In the genomic region with DNA sequence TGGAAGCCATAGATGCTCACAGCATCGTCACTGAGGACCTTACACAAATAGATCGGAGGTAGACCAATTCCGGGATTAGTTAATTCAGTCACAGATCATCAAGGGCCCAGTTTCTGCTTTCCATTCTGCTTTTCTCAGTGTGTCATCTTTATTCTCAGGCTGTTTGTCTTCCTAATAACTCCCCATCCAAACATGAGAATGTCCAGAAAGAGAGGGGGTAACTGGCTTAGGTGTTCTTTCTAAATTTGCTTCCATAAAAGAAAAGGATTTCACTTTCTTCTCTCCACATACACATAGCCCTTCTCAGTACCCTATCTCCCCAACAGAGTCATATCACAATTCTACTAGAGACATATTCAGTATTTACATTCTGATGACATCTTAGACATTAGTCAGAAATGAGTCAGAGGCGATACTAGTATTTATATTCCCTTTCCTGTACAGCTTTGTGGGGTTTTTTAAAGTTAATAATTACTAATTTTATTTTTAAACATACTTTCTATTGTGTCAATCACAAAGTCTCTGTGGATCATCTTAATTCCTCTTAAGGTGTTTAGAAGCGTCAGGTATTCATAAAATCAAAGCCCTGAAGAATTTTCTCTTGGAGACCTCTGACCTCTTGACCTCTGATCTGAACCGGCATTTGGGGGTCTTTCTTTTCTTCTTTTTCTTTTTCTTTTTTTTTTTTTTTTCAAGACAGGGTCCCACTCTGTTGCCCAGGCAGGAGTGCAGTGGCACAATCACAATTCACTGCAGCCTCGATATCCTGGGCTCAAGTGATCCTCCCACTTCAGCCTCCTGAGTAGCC, we compare ENCODE assay signal across 8 cellular contexts. TPM values are rescaled to one million over a fixed set of nuclear protein-coding genes. Genes with fewer than 3 reads are reported as not detected.
DNase-seq lines count a peak whose midpoint lies in the region; ATAC-seq and TF ChIP-seq lines count a peak whose summit lies in the region.

No MANE protein-coding gene starts in this region.

- H3K4me3 Mint-ChIP-seq in activated CD4-positive, alpha-beta T cell treated with anti-CD3 and anti-CD28 coated beads, Interleukin-2, amount 10 ng/mL, durations not matched to agents 24 days and 14 days = no peak overlapping the region
- H3K4me3 Mint-ChIP-seq in stimulated activated naive B cell treated with anti-CD40 and anti-IgM and Interleukin-4, amounts not matched to agents 10 μg/mL and 1 μg/mL and 100 μg/mL, for 72 hours = peak overlapping the region; percentile 27 to 75
- no peak overlapping the region for H3K4me3 Mint-ChIP-seq in effector memory CD8-positive, alpha-beta T cell

- H3K9me3 Mint-ChIP-seq in activated CD4-positive, alpha-beta T cell treated with anti-CD3 and anti-CD28 coated beads, Interleukin-2, amount 10 ng/mL, durations not matched to agents 24 days and 14 days = no peaks in the 10 kb centered on the region
- no peaks in the 10 kb centered on the region for H3K9me3 Mint-ChIP-seq in stimulated activated naive B cell treated with anti-CD40 and anti-IgM and Interleukin-4, amounts not matched to agents 10 μg/mL and 1 μg/mL and 100 μg/mL, for 72 hours
- no peaks in the 10 kb centered on the region for H3K9me3 Mint-ChIP-seq in effector memory CD8-positive, alpha-beta T cell

- H3K27me3 ChIP-seq in sigmoid colon = no peaks in the 10 kb centered on the region
- no peaks in the 10 kb centered on the region for H3K27me3 ChIP-seq in right atrium auricular region

- no peak overlapping the region for H3K27ac Mint-ChIP-seq in activated CD4-positive, alpha-beta T cell treated with anti-CD3 and anti-CD28 coated beads, Interleukin-2, amount 10 ng/mL, durations not matched to agents 24 days and 14 days
- peak overlapping the region; percentile 88 for H3K27ac Mint-ChIP-seq in stimulated activated naive B cell treated with anti-CD40 and anti-IgM and Interleukin-4, amounts not matched to agents 10 μg/mL and 1 μg/mL and 100 μg/mL, for 72 hours
- no peak overlapping the region for H3K27ac Mint-ChIP-seq in effector memory CD8-positive, alpha-beta T cell

- peak; percentile 6 for DNase-seq in activated CD4-positive, alpha-beta T cell treated with anti-CD3 and anti-CD28 coated beads, Interleukin-2, amount 10 ng/mL, durations not matched to agents 24 days and 14 days
- no peak for DNase-seq in activated CD4-positive, alpha-beta T cell treated with anti-CD3 and anti-CD28 coated beads for 1 hour
- DNase-seq in RPMI7951 (ENCODE audit: low read depth) (peak; percentile 53), sigmoid colon (no peak), right atrium auricular region (ENCODE audit: low spot score) (no peak)
- DNase-seq in stimulated activated naive B cell treated with anti-CD40 and anti-IgM and Interleukin-4, amounts not matched to agents 10 μg/mL and 1 μg/mL and 100 μg/mL, for 72 hours = no peak
- no peak for DNase-seq in effector memory CD8-positive, alpha-beta T cell

- no peak for TF ChIP-seq EP300 in sigmoid colon (IDR thresholded peaks at IDR 0.05)

- WGBS in sigmoid colon, 2 donors = 81 to 82% methylated on average over 7 of the region's 7 CpGs

- H3K27ac ChIP-seq in sigmoid colon = no peak overlapping the region
- H3K27ac ChIP-seq in right atrium auricular region = no peak overlapping the region

- H3K36me3 ChIP-seq in sigmoid colon (no peaks in the 10 kb centered on the region), right atrium auricular region (no peaks in the 10 kb centered on the region)

- TF ChIP-seq CTCF in sigmoid colon (IDR thresholded peaks at IDR 0.05) (no peak), right atrium auricular region (IDR thresholded peaks at IDR 0.05) (no peak)

- H3K9me3 ChIP-seq in sigmoid colon = no peaks in the 10 kb centered on the region
- H3K9me3 ChIP-seq in right atrium auricular region = no peaks in the 10 kb centered on the region

- TF ChIP-seq POLR2A in sigmoid colon (IDR thresholded peaks at IDR 0.05) = no peak

- no peaks in the 10 kb centered on the region for H3K4me1 Mint-ChIP-seq in activated CD4-positive, alpha-beta T cell treated with anti-CD3 and anti-CD28 coated beads, Interleukin-2, amount 10 ng/mL, durations not matched to agents 24 days and 14 days
- peaks cover 12 to 21% of the 10 kb centered on the region in 2 donors for H3K4me1 Mint-ChIP-seq in stimulated activated naive B cell treated with anti-CD40 and anti-IgM and Interleukin-4, amounts not matched to agents 10 μg/mL and 1 μg/mL and 100 μg/mL, for 72 hours
- no peaks in the 10 kb centered on the region for H3K4me1 Mint-ChIP-seq in effector memory CD8-positive, alpha-beta T cell (ENCODE audit: low read depth in 2 of 2)

- no peaks in the 10 kb centered on the region for H3K36me3 Mint-ChIP-seq in activated CD4-positive, alpha-beta T cell treated with anti-CD3 and anti-CD28 coated beads, Interleukin-2, amount 10 ng/mL, durations not matched to agents 24 days and 14 days (ENCODE audit: low read depth)
- no peaks in the 10 kb centered on the region for H3K36me3 Mint-ChIP-seq in stimulated activated naive B cell treated with anti-CD40 and anti-IgM and Interleukin-4, amounts not matched to agents 10 μg/mL and 1 μg/mL and 100 μg/mL, for 72 hours
- H3K36me3 Mint-ChIP-seq in effector memory CD8-positive, alpha-beta T cell (ENCODE audit: insufficient read depth) = peaks cover 3% of the 10 kb centered on the region

- intact Hi-C loops in activated CD4-positive, alpha-beta T cell treated with anti-CD3 and anti-CD28 coated beads, Interleukin-2, amount 10 ng/mL, durations not matched to agents 24 days and 14 days (cut with micrococcal nuclease) = no loop called here
- intact Hi-C loops in sigmoid colon (cut with DNase I) = no loop called here

- ATAC-seq in HG02852 (IDR thresholded peaks at IDR 0.05; ENCODE audit: unreplicated experiment) = peak; percentile 99
- ATAC-seq in stimulated activated naive B cell treated with anti-CD40 and anti-IgM and Interleukin-4, amounts not matched to agents 10 μg/mL and 1 μg/mL and 100 μg/mL, for 72 hours (replicated peaks) = peak; percentile 98 to 99
- ATAC-seq in effector memory CD8-positive, alpha-beta T cell (replicated peaks) = no peak

- H3K4me1 ChIP-seq in sigmoid colon = no peaks in the 10 kb centered on the region
- H3K4me1 ChIP-seq in right atrium auricular region = no peaks in the 10 kb centered on the region

- H3K27me3 Mint-ChIP-seq in activated CD4-positive, alpha-beta T cell treated with anti-CD3 and anti-CD28 coated beads, Interleukin-2, amount 10 ng/mL, durations not matched to agents 24 days and 14 days = peaks cover 22% of the 10 kb centered on the region
- peaks cover 5 to 12% of the 10 kb centered on the region in 2 donors for H3K27me3 Mint-ChIP-seq in stimulated activated naive B cell treated with anti-CD40 and anti-IgM and Interleukin-4, amounts not matched to agents 10 μg/mL and 1 μg/mL and 100 μg/mL, for 72 hours
- peaks cover 11 to 23% of the 10 kb centered on the region in 2 donors for H3K27me3 Mint-ChIP-seq in effector memory CD8-positive, alpha-beta T cell

- H3K4me3 ChIP-seq in sigmoid colon = no peak overlapping the region
- H3K4me3 ChIP-seq in right atrium auricular region = no peak overlapping the region

RNA-seq across cellular contexts. Expression of a gene that starts 24.3 kb away (rescaled TPM):
- total RNA-seq in activated CD4-positive, alpha-beta T cell treated with anti-CD3 and anti-CD28 coated beads, Interleukin-2, amount 10 ng/mL, durations not matched to agents 24 days and 14 days = 0.21 and 0.59 TPM in 2 replicates
- total RNA-seq in RPMI7951 (2014; rRNA removed; shearing (Covaris generic)) = 0.49 and 0.72 TPM in 2 replicates
- total RNA-seq in sigmoid colon (1 to 10 TPM in 3 of 4 donors, under 1 TPM in 1; 0.27 to 3.9 (median 1.3) TPM), right atrium auricular region (1 to 10 TPM in 1 of 2 donors, under 1 TPM in 1; 0.31 to 3.9 TPM)
- under 1 TPM in 1 of 3 donors, not detected in 2; 0.79 TPM for polyA plus RNA-seq in sigmoid colon

Comparison
In these comparisons a context has a peak if more than half of its experiments do, and no peak if none do; other contexts are left out.
1. DNase-seq: peak in activated CD4-positive, alpha-beta T cell treated with anti-CD3 and anti-CD28 coated beads, Interleukin-2, amount 10 ng/mL, durations not matched to agents 24 days and 14 days (single experiment) and RPMI7951 (single experiment); none in activated CD4-positive, alpha-beta T cell treated with anti-CD3 and anti-CD28 coated beads for 1 hour (single experiment), stimulated activated naive B cell treated with anti-CD40 and anti-IgM and Interleukin-4, amounts not matched to agents 10 μg/mL and 1 μg/mL and 100 μg/mL, for 72 hours (single experiment), sigmoid colon (single experiment), effector memory CD8-positive, alpha-beta T cell (0 of 3) and right atrium auricular region (single experiment).
2. H3K4me3 Mint-ChIP-seq: peak in stimulated activated naive B cell treated with anti-CD40 and anti-IgM and Interleukin-4, amounts not matched to agents 10 μg/mL and 1 μg/mL and 100 μg/mL, for 72 hours (2 of 2); none in activated CD4-positive, alpha-beta T cell treated with anti-CD3 and anti-CD28 coated beads, Interleukin-2, amount 10 ng/mL, durations not matched to agents 24 days and 14 days (single experiment) and effector memory CD8-positive, alpha-beta T cell (0 of 2).